Comparison of ENCODE assay signal across 26 cellular contexts in the genomic region with DNA sequence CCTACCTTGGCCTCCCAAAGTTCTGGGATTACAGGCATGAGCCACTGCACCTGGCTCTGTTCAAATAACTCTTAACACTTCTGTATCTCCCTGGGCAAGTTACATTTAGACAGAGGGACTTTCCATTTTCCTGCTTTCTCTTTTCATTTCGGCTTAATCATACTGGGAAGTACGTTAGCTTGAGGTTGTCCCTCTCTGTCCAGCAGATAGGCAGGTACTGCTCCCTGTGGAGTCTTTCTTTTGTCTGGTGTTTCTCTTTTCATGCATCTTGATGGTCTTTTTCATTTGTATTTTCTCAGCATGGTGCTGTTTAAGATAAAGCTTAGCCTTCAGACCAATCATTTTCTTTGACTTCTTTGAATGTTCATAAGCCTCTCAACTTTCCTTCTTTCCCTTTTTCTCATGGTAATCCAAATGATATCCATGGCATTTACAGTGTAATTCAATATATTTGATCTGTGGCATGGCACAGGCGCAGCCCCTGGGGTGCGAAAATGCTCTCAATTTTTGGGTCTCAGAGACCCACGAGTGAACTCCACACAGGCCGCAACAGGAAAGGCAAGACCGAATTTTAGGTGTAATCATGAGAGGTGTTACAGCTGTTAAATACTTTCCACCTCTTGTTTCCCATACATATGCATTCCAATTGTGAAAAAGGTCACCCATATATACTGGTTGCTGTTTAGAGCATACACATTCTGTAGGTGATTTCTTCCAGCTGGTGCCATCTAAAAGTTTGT.
"Had no signal": no experiment of that assay in that cellular context is flagged by ENCODE, and none has a peak within 500 bp of the region (broad histone marks: within the 10 kb centered on the region; RNA-seq: fewer than 3 reads in every experiment).

No MANE protein-coding gene starts in this region.

- DNase-seq: activated CD4-positive, alpha-beta T cell treated with anti-CD3 and anti-CD28 coated beads for 1 hour; activated CD4-positive, alpha-beta T cell treated with anti-CD3 and anti-CD28 coated beads, Interleukin-2, amount 50 U/mL, for 1 hour; activated CD8-positive, alpha-beta T cell treated with anti-CD3 and anti-CD28 coated beads, Interleukin-2, amount 10 ng/mL, durations not matched to agents 7 days and 5 days; activated naive CD4-positive, alpha-beta T cell treated with Interleukin-2 at 50 U/mL for 16 hours; activated naive CD8-positive, alpha-beta T cell treated with anti-CD3 and anti-CD28 coated beads for 36 hours; activated T-cell treated with anti-CD3 and anti-CD28 coated beads, Interleukin-2, amount 50 U/mL, for 1 hour; colonic mucosa; dorsolateral prefrontal cortex; esophagus squamous epithelium; gastrocnemius medialis; hippocampal formation; kidney; left lung; naive thymus-derived CD4-positive, alpha-beta T cell; pancreas; psoas muscle; stimulated activated CD4-positive, alpha-beta T cell treated with anti-CD3 and anti-CD28 coated beads, Interleukin-4, amount 100 ng/mL, for 24 hours; stimulated activated naive CD4-positive, alpha-beta T cell treated with Interleukin-2 at 50 U/mL for 16 hours; T-cell; upper lobe of left lung had no signal

- H3K27ac Mint-ChIP-seq: activated CD8-positive, alpha-beta T cell treated with anti-CD3 and anti-CD28 coated beads, Interleukin-2, amount 10 ng/mL, durations not matched to agents 7 days and 5 days; activated naive CD8-positive, alpha-beta T cell treated with anti-CD3 and anti-CD28 coated beads for 36 hours; T-cell; T-helper 2 cell treated with Interferon-gamma antibody and Interleukin-4, amounts not matched to agents 5 μg/mL and 100 μg/mL, for 36 hours had no signal

- H3K36me3 ChIP-seq: colonic mucosa, pancreas had no signal

- H3K27me3 ChIP-seq: colonic mucosa, dorsolateral prefrontal cortex, esophagus squamous epithelium, gastrocnemius medialis, left lung, neutrophil, pancreas, right atrium auricular region, upper lobe of left lung had no signal

- H3K27ac ChIP-seq: colonic mucosa, dorsolateral prefrontal cortex, esophagus squamous epithelium, gastrocnemius medialis, left lung, neutrophil, pancreas, psoas muscle, right atrium auricular region, upper lobe of left lung, VCaP had no signal

- H3K27me3 Mint-ChIP-seq: activated naive CD8-positive, alpha-beta T cell treated with anti-CD3 and anti-CD28 coated beads for 36 hours; central memory CD8-positive, alpha-beta T cell; naive thymus-derived CD4-positive, alpha-beta T cell; T-cell had no signal

- H3K4me1 Mint-ChIP-seq: activated naive CD8-positive, alpha-beta T cell treated with anti-CD3 and anti-CD28 coated beads for 36 hours; central memory CD8-positive, alpha-beta T cell; T-cell had no signal

- H3K9me3 Mint-ChIP-seq: activated naive CD8-positive, alpha-beta T cell treated with anti-CD3 and anti-CD28 coated beads for 36 hours; central memory CD8-positive, alpha-beta T cell; naive thymus-derived CD4-positive, alpha-beta T cell; T-cell; T-helper 2 cell treated with Interferon-gamma antibody and Interleukin-4, amounts not matched to agents 5 μg/mL and 100 μg/mL, for 36 hours had no signal

- H3K4me1 ChIP-seq: colonic mucosa, gastrocnemius medialis, left lung, psoas muscle had no signal

- H3K9me3 ChIP-seq: colonic mucosa, esophagus squamous epithelium, gastrocnemius medialis, left lung, neutrophil, pancreas, psoas muscle, right atrium auricular region, upper lobe of left lung had no signal

- H3K4me3 Mint-ChIP-seq: activated CD8-positive, alpha-beta T cell treated with anti-CD3 and anti-CD28 coated beads, Interleukin-2, amount 10 ng/mL, durations not matched to agents 7 days and 5 days; activated naive CD8-positive, alpha-beta T cell treated with anti-CD3 and anti-CD28 coated beads for 36 hours; central memory CD8-positive, alpha-beta T cell; naive thymus-derived CD4-positive, alpha-beta T cell; T-cell; T-helper 2 cell treated with Interferon-gamma antibody and Interleukin-4, amounts not matched to agents 5 μg/mL and 100 μg/mL, for 36 hours had no signal

- H3K4me3 ChIP-seq: colonic mucosa, dorsolateral prefrontal cortex, esophagus squamous epithelium, gastrocnemius medialis, left lung, lung, pancreas, psoas muscle, right atrium auricular region, upper lobe of left lung had no signal
